In the genomic region with DNA sequence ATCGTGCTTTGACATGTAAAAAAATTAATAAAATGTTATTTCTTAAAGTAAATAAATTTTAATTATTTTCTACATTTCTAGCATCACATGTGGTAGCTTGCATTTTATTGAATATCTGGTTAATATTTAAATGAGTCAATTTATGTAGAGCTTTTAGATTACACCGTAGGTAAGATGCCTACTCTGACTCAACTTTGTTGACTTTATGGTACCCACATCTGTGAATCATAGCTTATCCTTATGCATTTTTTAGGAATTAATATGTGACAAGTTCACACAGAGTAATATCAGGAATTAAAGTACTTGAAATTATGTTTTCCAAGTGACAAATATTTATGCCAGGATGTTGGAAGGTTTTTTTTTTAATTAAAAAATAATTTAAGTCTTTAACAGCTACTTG, we compare ENCODE assay signal across 22 cellular contexts.
DNase-seq lines count a peak whose midpoint lies in the region; ATAC-seq and TF ChIP-seq lines count a peak whose summit lies in the region.
"Had no signal": no experiment of that assay in that cellular context is flagged by ENCODE, and none has a peak within 500 bp of the region (broad histone marks: within the 10 kb centered on the region; RNA-seq: fewer than 3 reads in every experiment).

No MANE protein-coding gene starts in this region.

- H4K20me1 ChIP-seq in mammary epithelial cell (ENCODE audit: insufficient read depth, low read length) (no peaks in the 10 kb centered on the region), MM.1S (ENCODE audit: insufficient read depth, low read length) (no peaks in the 10 kb centered on the region)

- TF ChIP-seq CTCF in mammary epithelial cell (conservative IDR thresholded peaks at IDR 0.05 in 1 of 2, IDR thresholded peaks at IDR 0.05 in 1 of 2; ENCODE audit: extremely low read depth in 1 of 2, insufficient read depth in 1 of 2, low read depth in 1 of 2, low read length in 2 of 2) (no peak), MCF 10A (IDR thresholded peaks at IDR 0.05; ENCODE audit: unreplicated experiment) (no peak), MM.1S (IDR thresholded peaks at IDR 0.05; ENCODE audit: low read length) (no peak)

- peak; percentile 32 for DNase-seq in mammary epithelial cell
- DNase-seq in MCF 10A (ENCODE audit: unreplicated experiment), result no peak
- DNase-seq in SK-N-MC (ENCODE audit: low read depth, low spot score), result no peak
- peak; percentile 49 for DNase-seq in epithelial cell of prostate (ENCODE audit: low read depth, low spot score)
- DNase-seq in AG20443 (ENCODE audit: low spot score), result no peak
- DNase-seq in UCSD-AML1 (lab: John Stamatoyannopoulos, UW; ENCODE audit: unreplicated experiment), result no peak
- DNase-seq in MM.1S, result no peak
- DNase-seq: BE2C; Calu3; CD8-positive, alpha-beta memory T cell; DMS79 treated with DMSO at 0.1 percent for 48 hours; Karpas-422; MG63; NCI-H1694; NCI-H2029 treated with DMSO at 0.1 percent for 48 hours; NCI-H446 treated with DMSO at 0.1 percent for 48 hours; NCI-H526 treated with DMSO at 0.1 percent for 48 hours had no signal

- CTCF ChIA-PET in mammary epithelial cell (lab: Charles Lee; ENCODE audit: low non-redundant PET), result no interaction called here
- CTCF ChIA-PET in MCF 10A (lab: Yijun Ruan, JAX), result interaction anchor here (0.6 to 0.7 kb wide), 4 partner anchors 14 to 718 kb away, joined by 3 to 4 read pairs (median 4); no protein-coding TSS in a partner anchor

- 45% methylated on average over 2 of the region's 2 CpGs for WGBS in mammary epithelial cell (ENCODE audit: low coverage, missing lambda C conversion rate)

- POLR2A ChIA-PET in MCF 10A (lab: Yijun Ruan, JAX), result no interaction called here

- H3K4me1 ChIP-seq in mammary epithelial cell (ENCODE audit: insufficient read depth, low read length) (no peaks in the 10 kb centered on the region), MM.1S (ENCODE audit: low read length) (no peaks in the 10 kb centered on the region)
- H3K4me1 ChIP-seq: BE2C had no signal

- H3F3A ChIP-seq in MM.1S (ENCODE audit: insufficient read depth, low read length), result no peaks in the 10 kb centered on the region

- ATAC-seq in HG02970 (IDR thresholded peaks at IDR 0.05; ENCODE audit: low FRiP score, unreplicated experiment), result no peak
- ATAC-seq: HepG2, Panc1 had no signal

- in situ Hi-C loops in mammary epithelial cell (cut with MboI; ENCODE audit: low sequenced_read_pairs in 2 of 2), result no loop called here

- dilution Hi-C loops in mammary epithelial cell (cut with HindIII; ENCODE audit: low sequenced_read_pairs), result no loop called here

- H3K27me3 ChIP-seq in mammary epithelial cell (ENCODE audit: insufficient read depth, low read length) (no peaks in the 10 kb centered on the region), MM.1S (replicated peaks; ENCODE audit: insufficient read depth, low read length) (no peaks in the 10 kb centered on the region)
- H3K27me3 ChIP-seq: BE2C, MG63 had no signal

- no peak overlapping the region for H3K9ac ChIP-seq in mammary epithelial cell (ENCODE audit: insufficient read depth, low read length)
- H3K9ac ChIP-seq in SK-N-MC (ENCODE audit: insufficient read length), result no peak overlapping the region
- no peak overlapping the region for H3K9ac ChIP-seq in MM.1S (ENCODE audit: low read length)

- H3K27ac Mint-ChIP-seq in MCF 10A (ENCODE audit: low read depth, unreplicated experiment), result no peak overlapping the region
- H3K27ac Mint-ChIP-seq: CD14-positive monocyte; CD8-positive, alpha-beta memory T cell had no signal

- H3K9me2 ChIP-seq in MM.1S (replicated peaks; ENCODE audit: insufficient read depth, low read length), result no peaks in the 10 kb centered on the region

- H3K79me2 ChIP-seq in mammary epithelial cell (ENCODE audit: insufficient read depth, low read length), result no peaks in the 10 kb centered on the region
- no peaks in the 10 kb centered on the region for H3K79me2 ChIP-seq in MM.1S (ENCODE audit: low read length)

- H2AFZ ChIP-seq in mammary epithelial cell (ENCODE audit: low read depth, low read length) (no peak overlapping the region), MM.1S (ENCODE audit: low read length) (no peak overlapping the region)

- H3K36me3 Mint-ChIP-seq in MCF 10A (ENCODE audit: insufficient read depth, unreplicated experiment), result no peaks in the 10 kb centered on the region

- H3K9me3 Mint-ChIP-seq in MCF 10A (ENCODE audit: unreplicated experiment), result peaks cover 6% of the 10 kb centered on the region

- peaks cover 11% of the 10 kb centered on the region for H3K4me1 Mint-ChIP-seq in MCF 10A (ENCODE audit: insufficient read depth, unreplicated experiment)
- H3K4me1 Mint-ChIP-seq: CD8-positive, alpha-beta memory T cell had no signal

- intact Hi-C loops in mammary epithelial cell (cut with micrococcal nuclease) (no loop called here), MCF 10A (cut with micrococcal nuclease) (no loop called here)

- H3K9me3 ChIP-seq in mammary epithelial cell (replicated peaks; ENCODE audit: insufficient read depth, low read length) (no peaks in the 10 kb centered on the region), SK-N-MC (ENCODE audit: low read depth, low read length) (no peaks in the 10 kb centered on the region), MM.1S (replicated peaks; ENCODE audit: insufficient read depth, low read length) (no peaks in the 10 kb centered on the region)
- H3K9me3 ChIP-seq: BE2C, MG63 had no signal

- H3K36me3 ChIP-seq in mammary epithelial cell (ENCODE audit: insufficient read depth, low read length) (no peaks in the 10 kb centered on the region), SK-N-MC (ENCODE audit: insufficient read depth, low read length) (no peaks in the 10 kb centered on the region), MM.1S (replicated peaks; ENCODE audit: insufficient read depth, low read length) (no peaks in the 10 kb centered on the region)
- H3K36me3 ChIP-seq: BE2C, MG63 had no signal

- H3K4me2 ChIP-seq in mammary epithelial cell (ENCODE audit: insufficient read depth, low read depth, low read length), result no peak overlapping the region
- H3K4me2 ChIP-seq in MM.1S (ENCODE audit: low read depth, low read length), result no peak overlapping the region

- H3K4me3 ChIP-seq in mammary epithelial cell (replicated peaks in 1 of 3; ENCODE audit: insufficient read depth in 1 of 3, low read depth in 2 of 3, low read length in 3 of 3) (no peak overlapping the region), SK-N-MC (no peak overlapping the region), MM.1S (ENCODE audit: low read length) (no peak overlapping the region)
- H3K4me3 ChIP-seq: MG63 had no signal

- BruUV-seq in mammary epithelial cell (replicated peaks; lab: Mats Ljungman, UMichigan) (no TSS peak), MCF 10A (replicated peaks; lab: Mats Ljungman, UMichigan) (no TSS peak)

- H3K4me3 Mint-ChIP-seq in MCF 10A (ENCODE audit: unreplicated experiment), result no peak overlapping the region
- H3K4me3 Mint-ChIP-seq: CD14-positive monocyte; CD8-positive, alpha-beta memory T cell had no signal

- no peaks in the 10 kb centered on the region for H3K27me3 Mint-ChIP-seq in MCF 10A (ENCODE audit: insufficient read depth, unreplicated experiment)

- H3K27ac ChIP-seq in mammary epithelial cell (ENCODE audit: insufficient read depth, low read depth, low read length), result no peak overlapping the region
- H3K27ac ChIP-seq in SK-N-MC, result peak overlapping the region; percentile 68; the same call in 1 of the 2 replicates
- H3K27ac ChIP-seq in epithelial cell of prostate, result no peak overlapping the region
- H3K27ac ChIP-seq in MM.1S (ENCODE audit: low read length), result no peak overlapping the region
- H3K27ac ChIP-seq: 22Rv1 had no signal

Comparison
In these comparisons a context has a peak if more than half of its experiments do, and no peak if none do; other contexts are left out.
1. DNase-seq: peak in mammary epithelial cell (single experiment) and epithelial cell of prostate (single experiment); none in MCF 10A (single experiment), SK-N-MC (single experiment), AG20443 (single experiment), UCSD-AML1 (single experiment) and MM.1S (single experiment).